In the genomic region with DNA sequence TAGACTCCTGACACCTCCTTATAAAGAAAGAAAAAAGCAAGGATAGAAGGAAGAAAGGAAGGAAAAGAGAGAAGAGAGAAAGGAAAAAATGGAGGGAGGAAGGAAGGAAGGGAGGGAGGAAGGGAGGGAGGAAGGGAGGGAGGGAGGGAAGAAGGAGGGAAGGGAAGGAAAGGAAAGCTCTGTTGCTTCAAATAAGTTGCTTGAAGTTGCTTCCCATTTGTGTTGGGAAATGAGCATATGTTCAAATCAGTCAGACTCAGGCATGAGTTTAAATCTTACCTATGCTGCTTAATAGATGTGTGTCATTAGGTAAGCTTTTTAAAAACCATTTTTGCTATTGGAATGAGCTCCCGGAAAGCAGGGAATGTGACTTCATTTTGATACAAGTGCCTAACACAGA, we compare ENCODE assay signal across 40 cellular contexts.
"Had no signal": no experiment of that assay in that cellular context is flagged by ENCODE, and none has a peak within 500 bp of the region (broad histone marks: within the 10 kb centered on the region; RNA-seq: fewer than 3 reads in every experiment).

No MANE protein-coding gene starts in this region.

- H3K27me3 Mint-ChIP-seq: activated naive CD4-positive, alpha-beta T cell treated with anti-CD3 and anti-CD28 coated beads, Interleukin-2, amount 10 ng/mL, durations not matched to agents 7 days and 5 days; brain had no signal

- DNase-seq: activated effector memory CD4-positive, alpha-beta T cell treated with anti-CD3 and anti-CD28 coated beads, Interleukin-2, amount 50 U/mL, for 16 hours; activated effector memory CD4-positive, alpha-beta T cell treated with Interleukin-2 at 50 U/mL for 16 hours; activated gamma-delta T cell; activated gamma-delta T cell treated with Interleukin-2 at 50 U/mL for 16 hours; activated naive CD4-positive, alpha-beta T cell; activated naive CD4-positive, alpha-beta T cell treated with anti-CD3 and anti-CD28 coated beads for 36 hours; activated naive CD4-positive, alpha-beta T cell treated with anti-CD3 and anti-CD28 coated beads, Interleukin-2, amount 10 ng/mL, durations not matched to agents 7 days and 5 days; activated naive CD4-positive, alpha-beta T cell treated with anti-CD3 and anti-CD28 coated beads, Interleukin-2, amount 50 U/mL, for 16 hours; activated naive CD4-positive, alpha-beta T cell treated with Interleukin-2 at 50 U/mL for 16 hours; activated naive CD8-positive, alpha-beta T cell treated with anti-CD3 and anti-CD28 coated beads for 36 hours; activated naive CD8-positive, alpha-beta T cell treated with anti-CD3 and anti-CD28 coated beads, Interleukin-2, amount 10 ng/mL, durations not matched to agents 7 days and 5 days; activated naive CD8-positive, alpha-beta T cell treated with anti-CD3 and anti-CD28 coated beads, Interleukin-2, amount 50 U/mL, for 24 hours; activated T-cell treated with anti-CD3 and anti-CD28 coated beads, Interleukin-2, amount 50 U/mL, for 1 hour; activated T-cell treated with anti-CD3 and anti-CD28 coated beads, Interleukin-2, amount 50 U/mL, for 24 hours; activated T-cell treated with anti-CD3 and anti-CD28 coated beads, Interleukin-2, amount 50 U/mL, for 4 hours; activated T-cell treated with anti-CD3 and anti-CD28 coated beads, Interleukin-2, amount 50 U/mL, for 48 hours; activated T-cell treated with anti-CD3 and anti-CD28 coated beads, Interleukin-2, amount 50 U/mL, for 72 hours; adrenal gland; amniotic stem cell; amygdala; anterior cingulate cortex; aorta; body of pancreas; brain microvascular endothelial cell; caudate nucleus; central memory CD4-positive, alpha-beta T cell; cerebellar nuclear complex had no signal

- H3K4me3 ChIP-seq: adrenal gland, ascending aorta, body of pancreas, breast epithelium, cardiac muscle cell had no signal

- H3K36me3 ChIP-seq: adrenal gland, ascending aorta, brain microvascular endothelial cell, breast epithelium, cardiac muscle cell had no signal

- H3K9me3 ChIP-seq: adrenal gland, ascending aorta, body of pancreas, breast epithelium had no signal

- H3K27me3 ChIP-seq: adrenal gland, ascending aorta, body of pancreas, brain microvascular endothelial cell, breast epithelium, cardiac muscle cell had no signal

- H3K4me3 Mint-ChIP-seq: activated naive CD4-positive, alpha-beta T cell treated with anti-CD3 and anti-CD28 coated beads for 36 hours; activated naive CD4-positive, alpha-beta T cell treated with anti-CD3 and anti-CD28 coated beads, Interleukin-2, amount 10 ng/mL, durations not matched to agents 7 days and 5 days; activated naive CD4-positive, alpha-beta T cell treated with anti-CD3 and anti-CD28 coated beads, Interleukin-2, amount 50 U/mL, for 24 hours; activated naive CD8-positive, alpha-beta T cell; activated naive CD8-positive, alpha-beta T cell treated with anti-CD3 and anti-CD28 coated beads for 36 hours; activated naive CD8-positive, alpha-beta T cell treated with anti-CD3 and anti-CD28 coated beads, Interleukin-2, amount 10 ng/mL, durations not matched to agents 7 days and 5 days; activated naive CD8-positive, alpha-beta T cell treated with anti-CD3 and anti-CD28 coated beads, Interleukin-2, amount 50 U/mL, for 24 hours; activated T-cell treated with anti-CD3 and anti-CD28 coated beads, Interleukin-2, amount 50 U/mL, for 24 hours; activated T-cell treated with anti-CD3 and anti-CD28 coated beads, Interleukin-2, amount 50 U/mL, for 4 hours; activated T-cell treated with anti-CD3 and anti-CD28 coated beads, Interleukin-2, amount 50 U/mL, for 72 hours; activated T-helper 1 cell treated with anti-CD3 and anti-CD28 coated beads, Interleukin-12 subunit alpha, Interleukin-12 subunit beta, Interleukin-2, Interleukin-4 antibody, amounts not matched to agents 30 ng/mL and 10 ng/mL and 1 ng/mL, durations not matched to agents 14 hours and 24 hours and 36 hours; activated T-helper 17 cell treated with anti-CD3 and anti-CD28 coated beads, Interleukin-2, amount 50 U/mL, for 72 hours; brain; central memory CD8-positive, alpha-beta T cell had no signal

- H3K4me1 ChIP-seq: adrenal gland, ascending aorta, body of pancreas, breast epithelium had no signal

- FAIRE-seq: astrocyte, bronchial epithelial cell had no signal

- H3K27ac Mint-ChIP-seq: activated naive CD4-positive, alpha-beta T cell treated with anti-CD3 and anti-CD28 coated beads for 36 hours; activated naive CD4-positive, alpha-beta T cell treated with anti-CD3 and anti-CD28 coated beads, Interleukin-2, amount 10 ng/mL, durations not matched to agents 7 days and 5 days; activated naive CD4-positive, alpha-beta T cell treated with anti-CD3 and anti-CD28 coated beads, Interleukin-2, amount 50 U/mL, for 24 hours; activated naive CD4-positive, alpha-beta T cell treated with anti-CD3 and anti-CD28 coated beads, Interleukin-2, amount 50 U/mL, for 72 hours; activated naive CD8-positive, alpha-beta T cell; activated naive CD8-positive, alpha-beta T cell treated with anti-CD3 and anti-CD28 coated beads for 36 hours; activated naive CD8-positive, alpha-beta T cell treated with anti-CD3 and anti-CD28 coated beads, Interleukin-2, amount 10 ng/mL, durations not matched to agents 7 days and 5 days; activated naive CD8-positive, alpha-beta T cell treated with anti-CD3 and anti-CD28 coated beads, Interleukin-2, amount 50 U/mL, for 24 hours; activated T-cell treated with anti-CD3 and anti-CD28 coated beads, Interleukin-2, amount 50 U/mL, for 24 hours; activated T-cell treated with anti-CD3 and anti-CD28 coated beads, Interleukin-2, amount 50 U/mL, for 72 hours; activated T-helper 1 cell treated with anti-CD3 and anti-CD28 coated beads, Interleukin-12 subunit alpha, Interleukin-12 subunit beta, Interleukin-2, Interleukin-4 antibody, amounts not matched to agents 30 ng/mL and 10 ng/mL and 1 ng/mL, durations not matched to agents 14 hours and 24 hours and 36 hours; activated T-helper 17 cell treated with anti-CD3 and anti-CD28 coated beads, Interleukin-2, amount 50 U/mL, for 72 hours; activated T-helper 2 cell treated with anti-CD3 and anti-CD28 coated beads, Interferon-gamma antibody, Interleukin-2, Interleukin-4, amounts not matched to agents 10 μg/mL and 5 μg/mL and 100 μg/mL, durations not matched to agents 14 hours and 24 hours and 36 hours; brain had no signal

- H3K27ac ChIP-seq: adrenal gland, ascending aorta, body of pancreas, brain microvascular endothelial cell, breast epithelium, cardiac muscle cell had no signal

- H3K9me3 Mint-ChIP-seq: activated naive CD4-positive, alpha-beta T cell treated with anti-CD3 and anti-CD28 coated beads for 36 hours; activated naive CD4-positive, alpha-beta T cell treated with anti-CD3 and anti-CD28 coated beads, Interleukin-2, amount 10 ng/mL, durations not matched to agents 7 days and 5 days; activated naive CD4-positive, alpha-beta T cell treated with anti-CD3 and anti-CD28 coated beads, Interleukin-2, amount 50 U/mL, for 24 hours; activated naive CD4-positive, alpha-beta T cell treated with anti-CD3 and anti-CD28 coated beads, Interleukin-2, amount 50 U/mL, for 72 hours; activated naive CD8-positive, alpha-beta T cell treated with anti-CD3 and anti-CD28 coated beads for 36 hours; activated naive CD8-positive, alpha-beta T cell treated with anti-CD3 and anti-CD28 coated beads, Interleukin-2, amount 10 ng/mL, durations not matched to agents 7 days and 5 days; activated naive CD8-positive, alpha-beta T cell treated with anti-CD3 and anti-CD28 coated beads, Interleukin-2, amount 50 U/mL, for 24 hours; activated T-cell treated with anti-CD3 and anti-CD28 coated beads, Interleukin-2, amount 50 U/mL, for 24 hours; activated T-cell treated with anti-CD3 and anti-CD28 coated beads, Interleukin-2, amount 50 U/mL, for 4 hours; activated T-cell treated with anti-CD3 and anti-CD28 coated beads, Interleukin-2, amount 50 U/mL, for 72 hours; activated T-helper 1 cell treated with anti-CD3 and anti-CD28 coated beads, Interleukin-12 subunit alpha, Interleukin-12 subunit beta, Interleukin-2, Interleukin-4 antibody, amounts not matched to agents 30 ng/mL and 10 ng/mL and 1 ng/mL, durations not matched to agents 14 hours and 24 hours and 36 hours; activated T-helper 17 cell treated with anti-CD3 and anti-CD28 coated beads, Interleukin-2, amount 50 U/mL, for 72 hours; activated T-helper 2 cell treated with anti-CD3 and anti-CD28 coated beads, Interferon-gamma antibody, Interleukin-2, Interleukin-4, amounts not matched to agents 10 μg/mL and 5 μg/mL and 100 μg/mL, durations not matched to agents 14 hours and 24 hours and 36 hours; brain; central memory CD8-positive, alpha-beta T cell had no signal

- ATAC-seq: activated naive CD4-positive, alpha-beta T cell treated with anti-CD3 and anti-CD28 coated beads, Interleukin-2, amount 50 U/mL, for 72 hours; activated naive CD8-positive, alpha-beta T cell treated with anti-CD3 and anti-CD28 coated beads, Interleukin-2, amount 50 U/mL, for 24 hours; activated T-cell treated with anti-CD3 and anti-CD28 coated beads, Interleukin-2, amount 50 U/mL, for 4 hours; activated T-cell treated with anti-CD3 and anti-CD28 coated beads, Interleukin-2, amount 50 U/mL, for 72 hours; activated T-helper 17 cell treated with anti-CD3 and anti-CD28 coated beads, Interleukin-2, amount 50 U/mL, for 72 hours; body of pancreas had no signal

- H3K36me3 Mint-ChIP-seq: activated naive CD4-positive, alpha-beta T cell treated with anti-CD3 and anti-CD28 coated beads, Interleukin-2, amount 10 ng/mL, durations not matched to agents 7 days and 5 days; activated naive CD4-positive, alpha-beta T cell treated with anti-CD3 and anti-CD28 coated beads, Interleukin-2, amount 50 U/mL, for 72 hours; activated naive CD8-positive, alpha-beta T cell; activated naive CD8-positive, alpha-beta T cell treated with anti-CD3 and anti-CD28 coated beads for 36 hours; activated naive CD8-positive, alpha-beta T cell treated with anti-CD3 and anti-CD28 coated beads, Interleukin-2, amount 10 ng/mL, durations not matched to agents 7 days and 5 days; brain had no signal
